ENCODE assay signal across 24 cellular contexts in genomic region chr5:15027764-15028163, GRCh38.
DNase-seq lines count a peak whose midpoint lies in the region; ATAC-seq and TF ChIP-seq lines count a peak whose summit lies in the region.
"Had no signal": no experiment of that assay in that cellular context is flagged by ENCODE, and none has a peak within 500 bp of the region (broad histone marks: within the 10 kb centered on the region; RNA-seq: fewer than 3 reads in every experiment).

No MANE protein-coding gene starts in this region.

- no peaks in the 10 kb centered on the region for H3K27me3 ChIP-seq in left lung
- H3K27me3 ChIP-seq: BLaER1 treated with 17β-estradiol and CSF1 and Interleukin-3, amounts not matched to agents 10 nM and 100 nM had no signal

- TF ChIP-seq CTCF in endothelial cell (IDR thresholded peaks at IDR 0.05; ENCODE audit: unreplicated experiment) (no peak), left lung (IDR thresholded peaks at IDR 0.05) (no peak)

- H3K27me3 Mint-ChIP-seq in endothelial cell (ENCODE audit: unreplicated experiment): no peaks in the 10 kb centered on the region

- ATAC-seq in left ventricle myocardium superior (peak; percentile 44), Right ventricle myocardium inferior (no peak), left lung (no peak)
- ATAC-seq: A549, GM12878 had no signal

- H3K9me3 Mint-ChIP-seq in endothelial cell (ENCODE audit: unreplicated experiment): no peaks in the 10 kb centered on the region
- H3K9me3 Mint-ChIP-seq: CD4-positive, alpha-beta T cell had no signal

- H3K27ac Mint-ChIP-seq in endothelial cell (ENCODE audit: unreplicated experiment): no peak overlapping the region
- H3K27ac Mint-ChIP-seq: CD14-positive monocyte; CD4-positive, alpha-beta T cell; CD8-positive, alpha-beta memory T cell; HFFc6 had no signal

- H3K4me1 Mint-ChIP-seq in endothelial cell (ENCODE audit: unreplicated experiment): peaks cover 8% of the 10 kb centered on the region
- H3K4me1 Mint-ChIP-seq: CD14-positive monocyte; CD8-positive, alpha-beta memory T cell had no signal

- H3K36me3 ChIP-seq in left lung: no peaks in the 10 kb centered on the region
- H3K36me3 ChIP-seq: BE2C; BLaER1 treated with 17β-estradiol and CSF1 and Interleukin-3, amounts not matched to agents 10 nM and 100 nM; HAP-1 had no signal

- DNase-seq in left ventricle myocardium superior: no peak
- DNase-seq in Right ventricle myocardium inferior (ENCODE audit: missing footprints): no peak
- peak; percentile 32 for DNase-seq in NCI-H69 (lab: John Stamatoyannopoulos, UW)
- DNase-seq in endothelial cell (ENCODE audit: low spot score): no peak
- DNase-seq in left lung: no peak
- no peak for DNase-seq in inferior parietal cortex (ENCODE audit: extremely low spot score)
- DNase-seq in superior temporal gyrus (ENCODE audit: extremely low spot score): no peak
- DNase-seq: 8988T; ACHN; AML-193; BE2C; CD4-positive, alpha-beta T cell; CD8-positive, alpha-beta memory T cell; DMS 273 treated with DMSO at 0.1 percent for 48 hours; DMS79; EL; GDM1; GM23248; HFFc6 had no signal

- H3K4me1 ChIP-seq in left lung: no peaks in the 10 kb centered on the region
- H3K4me1 ChIP-seq: A549; BE2C; BLaER1 treated with 17β-estradiol and CSF1 and Interleukin-3, amounts not matched to agents 10 nM and 100 nM; HAP-1 had no signal

- H3K36me3 Mint-ChIP-seq in endothelial cell (ENCODE audit: low read depth, unreplicated experiment): no peaks in the 10 kb centered on the region
- H3K36me3 Mint-ChIP-seq: CD14-positive monocyte; CD8-positive, alpha-beta memory T cell had no signal

- no peaks in the 10 kb centered on the region for H3K9me3 ChIP-seq in left lung
- H3K9me3 ChIP-seq: A549, HAP-1 had no signal

- H3K4me3 ChIP-seq in left lung: no peak overlapping the region
- H3K4me3 ChIP-seq: A549; BLaER1 treated with 17β-estradiol and CSF1 and Interleukin-3, amounts not matched to agents 10 nM and 100 nM; GM12878; GM23248; HAP-1 had no signal

- no peak overlapping the region for H3K27ac ChIP-seq in left lung
- H3K27ac ChIP-seq: A549; BLaER1 treated with 17β-estradiol and CSF1 and Interleukin-3, amounts not matched to agents 10 nM and 100 nM; GM23248 had no signal

- intact Hi-C loops in left ventricle myocardium superior (cut with micrococcal nuclease) (no loop called here), Right ventricle myocardium inferior (cut with DNase I) (no loop called here), left lung (cut with DNase I) (no loop called here)

- peak overlapping the region; percentile 17 for H3K4me3 Mint-ChIP-seq in endothelial cell (ENCODE audit: unreplicated experiment)
- H3K4me3 Mint-ChIP-seq: CD14-positive monocyte; CD4-positive, alpha-beta T cell; CD8-positive, alpha-beta memory T cell; HFFc6 had no signal
